In genomic region chr20:23688684-23689398, GRCh38 we compare ENCODE assay signal across 21 cellular contexts. TPM values are rescaled to one million over a fixed set of nuclear protein-coding genes. Genes with fewer than 3 reads are reported as not detected.
"Had no signal": no experiment of that assay in that cellular context is flagged by ENCODE, and none has a peak within 500 bp of the region (broad histone marks: within the 10 kb centered on the region; RNA-seq: fewer than 3 reads in every experiment).

TSS of gene CST4 (minus strand) at chr20:23689038. CDS start at chr20:23688969, 69 bp downstream.

RNA-seq across cellular contexts. Expression of gene CST4, which starts in this region (rescaled TPM):
- total RNA-seq: dermis microvascular lymphatic vessel endothelial cell, foreskin keratinocyte, gastroesophageal sphincter, heart left ventricle, kidney, left lobe of liver, liver, lung, mononuclear cell, natural killer cell, omental fat pad, progenitor cell of endocrine pancreas, sciatic nerve, smooth muscle cell, suprapubic skin, transverse colon, upper lobe of right lung, uterus had no signal
- polyA plus RNA-seq: esophagus, foreskin keratinocyte, heart left ventricle, hepatocyte, liver, lung, neural cell, smooth muscle cell had no signal
